ENCODE assay signal across 11 cellular contexts in the genomic region with DNA sequence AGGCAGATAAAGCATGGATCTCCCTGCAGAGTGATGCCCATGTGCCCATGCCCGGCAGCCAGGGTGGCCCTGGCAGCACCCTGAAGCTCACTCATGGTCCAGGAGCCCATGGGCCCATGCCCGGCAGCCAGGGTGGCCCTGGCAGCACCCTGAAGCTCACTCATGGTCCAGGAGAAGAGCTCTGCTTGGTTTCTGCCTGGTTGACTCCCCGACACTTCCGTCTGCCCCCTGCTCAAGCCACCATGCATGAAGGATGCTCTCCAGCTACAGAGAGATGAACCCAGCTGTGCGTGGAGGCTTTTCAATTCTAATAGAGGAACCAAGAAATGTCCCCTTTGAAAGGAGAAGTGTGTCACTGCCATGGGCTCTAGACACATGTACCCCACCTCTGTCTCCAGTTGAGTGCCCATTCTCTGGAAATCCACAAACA. TPM values are rescaled to one million over a fixed set of nuclear protein-coding genes. Genes with fewer than 3 reads are reported as not detected.
DNase-seq lines count a peak whose midpoint lies in the region; ATAC-seq and TF ChIP-seq lines count a peak whose summit lies in the region.
"Had no signal": no experiment of that assay in that cellular context is flagged by ENCODE, and none has a peak within 500 bp of the region (broad histone marks: within the 10 kb centered on the region; RNA-seq: fewer than 3 reads in every experiment).

No MANE protein-coding gene starts in this region.

- H3K27me3 ChIP-seq in H9 (ENCODE audit: insufficient read depth, low read length): no peaks in the 10 kb centered on the region
- H3K27me3 ChIP-seq: SJCRH30 had no signal

- no peak overlapping the region for H3T11ph ChIP-seq in H9 (ENCODE audit: low read length)

- no peak overlapping the region for H2BK15ac ChIP-seq in H9 (ENCODE audit: low read depth, low read length)

- H4K8ac ChIP-seq in H9 (replicated peaks; ENCODE audit: insufficient read length, low read depth, low read length): no peak overlapping the region

- DNase-seq in T-helper 17 cell: no peak
- no peak for DNase-seq in hepatic stellate cell (ENCODE audit: low spot score)
- no peak for DNase-seq in H9
- no peak for DNase-seq in DMS 273 treated with DMSO at 0.1 percent for 48 hours (lab: John Stamatoyannopoulos, UW)
- no peak for DNase-seq in kidney tubule cell (ENCODE audit: low spot score)
- DNase-seq: activated CD4-positive, alpha-beta T cell treated with anti-CD3 and anti-CD28 coated beads, Interleukin-2, amount 50 U/mL, for 48 hours; NCI-H2107; SJCRH30 had no signal

- no peaks in the 10 kb centered on the region for H4K20me1 ChIP-seq in H9 (ENCODE audit: control insufficient read depth, insufficient read depth, insufficient read length)

- H2AK5ac ChIP-seq in H9 (ENCODE audit: insufficient read length, low read length): no peak overlapping the region

- peaks cover 5% of the 10 kb centered on the region for H3K23me2 ChIP-seq in H9 (ENCODE audit: insufficient read length, low read depth, low read length, poor library complexity, severe bottlenecking)

- no peak overlapping the region for H4K91ac ChIP-seq in H9 (ENCODE audit: insufficient read length, low read depth, low read length)

- H2AFZ ChIP-seq in H9 (ENCODE audit: low read length): no peak overlapping the region

- no peak overlapping the region for H3K27ac ChIP-seq in H9 (ENCODE audit: insufficient read length, low read depth, low read length)
- H3K27ac ChIP-seq: SJCRH30 had no signal

- H4K5ac ChIP-seq in H9 (ENCODE audit: insufficient read length, low read depth, low read length): no peak overlapping the region

- no peak overlapping the region for H3K4me2 ChIP-seq in H9 (ENCODE audit: insufficient read depth, insufficient read length, low read length)

- no peak overlapping the region for H3K4ac ChIP-seq in H9 (ENCODE audit: low read depth, low read length)

- no peak overlapping the region for H3K56ac ChIP-seq in H9 (ENCODE audit: insufficient read length, low read depth, low read length)

- H3K79me1 ChIP-seq in H9 (ENCODE audit: insufficient read depth, low read depth, low read length, poor library complexity, severe bottlenecking): no peaks in the 10 kb centered on the region

- H2BK5ac ChIP-seq in H9 (ENCODE audit: insufficient read length, low read length): no peak overlapping the region

- no peak for TF ChIP-seq CTCF in H9 (conservative IDR thresholded peaks at IDR 0.05)

- no peak overlapping the region for H3K23ac ChIP-seq in H9 (ENCODE audit: insufficient read length, low read depth, low read length)

- peaks cover 9% of the 10 kb centered on the region for H3K4me1 Mint-ChIP-seq in T-helper 17 cell
- H3K4me1 Mint-ChIP-seq in H9: peaks cover 9 to 21% of the 10 kb centered on the region in 2 experiments

- H3K9ac ChIP-seq in H9 (ENCODE audit: extremely low read depth, insufficient read length, low read length): no peak overlapping the region

- H3K79me2 ChIP-seq in H9 (ENCODE audit: insufficient read depth, low read length): no peaks in the 10 kb centered on the region

- H3K4me3 Mint-ChIP-seq in T-helper 17 cell: peak overlapping the region; percentile 5
- no peak overlapping the region for H3K4me3 Mint-ChIP-seq in H9

- no peak overlapping the region for H3K14ac ChIP-seq in H9 (ENCODE audit: insufficient read depth, low read length)

- H3K27ac Mint-ChIP-seq in T-helper 17 cell (no peak overlapping the region), H9 (no peak overlapping the region)

- H3K18ac ChIP-seq in H9 (ENCODE audit: insufficient read length, low read depth, low read length): no peak overlapping the region

- peaks cover 0 to 3% of the 10 kb centered on the region in 2 experiments; a peak in 1 of 5 replicates for H3K9me3 Mint-ChIP-seq in H9

- H2BK20ac ChIP-seq in H9 (ENCODE audit: low read depth, low read length, poor library complexity, severe bottlenecking): no peak overlapping the region

- no peaks in the 10 kb centered on the region for H3K9me3 ChIP-seq in T-helper 17 cell (ENCODE audit: control insufficient read depth, low read length, poor library complexity, severe bottlenecking)
- no peaks in the 10 kb centered on the region for H3K9me3 ChIP-seq in H9 (ENCODE audit: control insufficient read depth, low read depth, low read length)
- H3K9me3 ChIP-seq: SJCRH30 had no signal

- peak; percentile 56 for ATAC-seq in GM18499 (IDR thresholded peaks at IDR 0.05; ENCODE audit: insufficient read depth, unreplicated experiment)
- ATAC-seq in GM19468 (IDR thresholded peaks at IDR 0.05; ENCODE audit: extremely low read depth, unreplicated experiment): peak; percentile 37
- peak; percentile 44 for ATAC-seq in HG03045 (IDR thresholded peaks at IDR 0.05; ENCODE audit: unreplicated experiment)
- peak; percentile 62 for ATAC-seq in T-helper 17 cell

- no CpG with 5 or more reads among the region's 5 CpGs for WGBS in H9 (ENCODE audit: extremely low coverage, insufficient read length, low lambda C conversion rate)

- H3K27me3 Mint-ChIP-seq in T-helper 17 cell (peaks cover 11% of the 10 kb centered on the region), H9 (ENCODE audit: low read depth) (peaks cover 1% of the 10 kb centered on the region)

- H3K4me1 ChIP-seq in H9 (ENCODE audit: insufficient read depth, low read length): no peaks in the 10 kb centered on the region

- no peak overlapping the region for H2BK120ac ChIP-seq in H9 (ENCODE audit: low read depth, low read length, poor library complexity, severe bottlenecking)

- H3K36me3 Mint-ChIP-seq in T-helper 17 cell (ENCODE audit: low read depth) (peaks cover 2% of the 10 kb centered on the region), H9 (ENCODE audit: insufficient read depth in 1 of 3, low read depth in 3 of 3) (no peaks in the 10 kb centered on the region)

- H2BK12ac ChIP-seq in H9 (ENCODE audit: insufficient read length, low read depth, low read length): no peak overlapping the region

RNA-seq across cellular contexts. Expression of gene CCL17, which starts 8.7 kb away (rescaled TPM):
- total RNA-seq in T-helper 17 cell: not detected
- not detected in 2 replicates for total RNA-seq in H9 (2021)
- total RNA-seq: SJCRH30 had no signal

RNA-seq across cellular contexts. Expression of gene CIAPIN1, which starts 33.9 kb away (rescaled TPM):
- total RNA-seq in T-helper 17 cell: 10 to 100 TPM; 19.3 to 35.0 TPM
- 82.8 and 85.3 TPM in 2 replicates for total RNA-seq in H9 (2021)

RNA-seq across cellular contexts. Expression of gene COQ9, which starts 34.0 kb away (rescaled TPM):
- 10 to 100 TPM; 14.2 to 15.3 TPM for total RNA-seq in T-helper 17 cell
- total RNA-seq in H9 (2021): 31.7 and 32.9 TPM in 2 replicates

RNA-seq across cellular contexts. Expression of gene CX3CL1, which starts 41.0 kb away (rescaled TPM):
- total RNA-seq in T-helper 17 cell (not detected), H9 (2021) (1.6 and 1.7 TPM in 2 replicates)

RNA-seq across cellular contexts. Expression of gene POLR2C, which starts 49.2 kb away (rescaled TPM):
- total RNA-seq in T-helper 17 cell (10 to 100 TPM; 76.1 to 82.6 TPM), H9 (2021) (85.6 and 86.0 TPM in 2 replicates)
